In genomic region chr7:84162584-84162983, GRCh38 we compare ENCODE assay signal across 20 cellular contexts. TPM values are rescaled to one million over a fixed set of nuclear protein-coding genes. Genes with fewer than 3 reads are reported as not detected.
"Had no signal": no experiment of that assay in that cellular context is flagged by ENCODE, and none has a peak within 500 bp of the region (broad histone marks: within the 10 kb centered on the region; RNA-seq: fewer than 3 reads in every experiment).

No MANE protein-coding gene starts in this region.

- H3K4me3 ChIP-seq: mucosa of descending colon, psoas muscle, testis had no signal

- H3K9me3 Mint-ChIP-seq: activated naive CD8-positive, alpha-beta T cell treated with anti-CD3 and anti-CD28 coated beads, Interleukin-2, amount 50 U/mL, for 24 hours; activated T-helper 1 cell treated with anti-CD3 and anti-CD28 coated beads, Interleukin-12 subunit alpha, Interleukin-12 subunit beta, Interleukin-2, Interleukin-4 antibody, amounts not matched to agents 30 ng/mL and 10 ng/mL and 1 ng/mL, durations not matched to agents 14 hours and 24 hours and 36 hours; naive thymus-derived CD8-positive, alpha-beta T cell had no signal

- ATAC-seq: activated CD8-positive, alpha-beta T cell treated with anti-CD3 and anti-CD28 coated beads, Interleukin-2, amount 10 ng/mL, durations not matched to agents 7 days and 5 days; activated naive CD8-positive, alpha-beta T cell treated with anti-CD3 and anti-CD28 coated beads, Interleukin-2, amount 50 U/mL, for 24 hours; effector memory CD8-positive, alpha-beta T cell; left colon; mucosa of descending colon; naive thymus-derived CD8-positive, alpha-beta T cell; psoas muscle; stimulated activated naive CD8-positive, alpha-beta T cell treated with anti-CD3 and anti-CD28 coated beads, Interleukin-15, Interleukin-2, amounts not matched to agents 100 U/mL and 50 U/mL, for 24 hours had no signal

- DNase-seq: activated CD4-positive, alpha-beta T cell treated with anti-CD3 and anti-CD28 coated beads for 4 hours; activated CD8-positive, alpha-beta memory T cell treated with anti-CD3 and anti-CD28 coated beads, Interleukin-2, amount 50 U/mL, for 48 hours; activated CD8-positive, alpha-beta T cell treated with anti-CD3 and anti-CD28 coated beads, Interleukin-2, amount 10 ng/mL, durations not matched to agents 7 days and 5 days; activated naive CD4-positive, alpha-beta T cell; activated naive CD8-positive, alpha-beta T cell treated with anti-CD3 and anti-CD28 coated beads, Interleukin-2, amount 50 U/mL, for 24 hours; caudate nucleus; cortex of kidney; effector memory CD8-positive, alpha-beta T cell; left colon; mucosa of descending colon; naive thymus-derived CD8-positive, alpha-beta T cell; nucleus accumbens; psoas muscle; stimulated activated CD4-positive, alpha-beta T cell treated with anti-CD3 and anti-CD28 coated beads, Interleukin-4, amount 100 ng/mL, for 1 hour; stimulated activated CD8-positive, alpha-beta memory T cell treated with anti-CD3 and anti-CD28 coated beads, Interleukin-4, amount 100 ng/mL, for 48 hours; stimulated activated naive CD8-positive, alpha-beta T cell treated with anti-CD3 and anti-CD28 coated beads, Interleukin-15, Interleukin-2, amounts not matched to agents 100 U/mL and 50 U/mL, for 24 hours; T1000; testis had no signal

- H3K27ac ChIP-seq: psoas muscle, testis, VCaP had no signal

- H3K4me3 Mint-ChIP-seq: activated CD8-positive, alpha-beta T cell treated with anti-CD3 and anti-CD28 coated beads, Interleukin-2, amount 10 ng/mL, durations not matched to agents 7 days and 5 days; activated naive CD8-positive, alpha-beta T cell treated with anti-CD3 and anti-CD28 coated beads, Interleukin-2, amount 50 U/mL, for 24 hours; activated T-helper 1 cell treated with anti-CD3 and anti-CD28 coated beads, Interleukin-12 subunit alpha, Interleukin-12 subunit beta, Interleukin-2, Interleukin-4 antibody, amounts not matched to agents 30 ng/mL and 10 ng/mL and 1 ng/mL, durations not matched to agents 14 hours and 24 hours and 36 hours; effector memory CD8-positive, alpha-beta T cell; naive thymus-derived CD8-positive, alpha-beta T cell had no signal

- H3K36me3 Mint-ChIP-seq: naive thymus-derived CD8-positive, alpha-beta T cell had no signal

- H3K4me1 ChIP-seq: psoas muscle, testis had no signal

- H3K4me1 Mint-ChIP-seq: activated naive CD8-positive, alpha-beta T cell treated with anti-CD3 and anti-CD28 coated beads, Interleukin-2, amount 50 U/mL, for 24 hours had no signal

- H3K27ac Mint-ChIP-seq: activated CD8-positive, alpha-beta T cell treated with anti-CD3 and anti-CD28 coated beads, Interleukin-2, amount 10 ng/mL, durations not matched to agents 7 days and 5 days; activated naive CD8-positive, alpha-beta T cell treated with anti-CD3 and anti-CD28 coated beads, Interleukin-2, amount 50 U/mL, for 24 hours; activated T-helper 1 cell treated with anti-CD3 and anti-CD28 coated beads, Interleukin-12 subunit alpha, Interleukin-12 subunit beta, Interleukin-2, Interleukin-4 antibody, amounts not matched to agents 30 ng/mL and 10 ng/mL and 1 ng/mL, durations not matched to agents 14 hours and 24 hours and 36 hours; effector memory CD8-positive, alpha-beta T cell had no signal

- H3K27me3 ChIP-seq: testis had no signal

- H3K27me3 Mint-ChIP-seq: activated naive CD8-positive, alpha-beta T cell treated with anti-CD3 and anti-CD28 coated beads, Interleukin-2, amount 50 U/mL, for 24 hours; effector memory CD8-positive, alpha-beta T cell; naive thymus-derived CD8-positive, alpha-beta T cell had no signal

RNA-seq across cellular contexts. Expression of gene SEMA3A, which starts 32.0 kb away (rescaled TPM):
- total RNA-seq: activated T-helper 1 cell treated with anti-CD3 and anti-CD28 coated beads, Interleukin-12 subunit alpha, Interleukin-12 subunit beta, Interleukin-2, Interleukin-4 antibody, amounts not matched to agents 30 ng/mL and 10 ng/mL and 1 ng/mL, durations not matched to agents 14 hours and 24 hours and 36 hours had no signal
